14 cellular contexts compared by ENCODE assay signal in the genomic region with DNA sequence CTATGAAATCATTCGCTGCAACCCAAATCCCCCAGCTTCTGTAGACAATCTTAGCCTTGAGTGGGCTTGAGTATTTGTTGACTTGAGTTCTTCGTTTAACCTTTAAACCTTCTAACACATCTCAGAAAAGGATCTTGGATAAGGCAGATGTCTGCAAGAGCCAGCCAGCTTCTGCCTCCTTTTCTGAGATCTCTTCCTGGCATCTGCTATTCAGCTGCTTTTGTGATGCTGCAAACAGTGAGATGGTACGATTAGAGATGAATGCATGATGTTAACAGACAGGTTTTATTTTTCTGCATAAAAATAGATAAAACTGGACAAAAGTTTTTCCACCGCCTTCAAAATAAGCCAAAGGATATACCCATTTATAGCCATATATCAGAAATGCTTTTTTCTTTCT.
"Had no signal": no experiment of that assay in that cellular context is flagged by ENCODE, and none has a peak within 500 bp of the region (broad histone marks: within the 10 kb centered on the region; RNA-seq: fewer than 3 reads in every experiment).

No MANE protein-coding gene starts in this region.

- DNase-seq: activated CD4-positive, CD25-positive, alpha-beta regulatory T cell; activated effector memory CD4-positive, alpha-beta T cell treated with anti-CD3 and anti-CD28 coated beads, Interleukin-2, amount 50 U/mL, for 16 hours; activated T-cell treated with anti-CD3 and anti-CD28 coated beads, Interleukin-2, amount 50 U/mL, for 1 hour; amygdala; cerebellar nuclear complex; erythroblast; mammary epithelial cell; psoas muscle; stimulated activated CD4-positive, alpha-beta T cell treated with anti-CD3 and anti-CD28 coated beads, Interleukin-12 subunit alpha, Interleukin-12 subunit beta, amount 100 ng/mL, for 4 hours; stimulated activated naive CD4-positive, alpha-beta T cell treated with Interleukin-2 at 50 U/mL for 16 hours had no signal

- H3K27ac ChIP-seq: psoas muscle, thoracic aorta had no signal

- H3K4me1 ChIP-seq: psoas muscle had no signal

- ATAC-seq: left lobe of liver; mucosa of descending colon; natural killer cell treated with Interleukin-12 subunit alpha and Interleukin-12 subunit beta and Interleukin-15 and Interleukin-18, amount 100 ng/mL, for 72 hours; psoas muscle had no signal

- H3K4me3 ChIP-seq: mucosa of descending colon, psoas muscle, thoracic aorta had no signal

- H3K9me3 ChIP-seq: mucosa of descending colon, psoas muscle, thoracic aorta had no signal
